2 cellular contexts compared by ENCODE assay signal in genomic region chr2:226411206-226411605, GRCh38.
TF ChIP-seq lines count a peak whose summit lies in the region.

No MANE protein-coding gene starts in this region.

TF ChIP-seq in HepG2, 621 proteins besides CTCF, POLR2A, EP300 and RAD21 (continues in another document):
- TF ChIP-seq ZNF362 (CRISPR knock-in tag; IDR thresholded peaks at IDR 0.05; ENCODE audit: borderline replicate concordance) (0 out of 2 replicates have a peak, but pooled peaks have one; percentile 25), NR3C1 (CRISPR knock-in tag; IDR thresholded peaks at IDR 0.05) (no peak), ZNF761 (CRISPR knock-in tag; conservative IDR thresholded peaks at IDR 0.05) (0 out of 2 replicates have a peak, but pooled peaks have one; percentile 29), ARNTL (CRISPR knock-in tag; IDR thresholded peaks at IDR 0.05) (0 out of 2 replicates have a peak, but pooled peaks have one; percentile 41), ZNF292 (CRISPR knock-in tag; IDR thresholded peaks at IDR 0.05; ENCODE audit: borderline replicate concordance, low read depth) (no peak), AKAP8 (CRISPR knock-in tag; IDR thresholded peaks at IDR 0.05) (no peak), SAP130 (CRISPR knock-in tag; IDR thresholded peaks at IDR 0.05; ENCODE audit: low read depth) (no peak), ZSCAN29 (CRISPR knock-in tag; conservative IDR thresholded peaks at IDR 0.05) (0 out of 2 replicates have a peak, but pooled peaks have one; percentile 66), ATF7-NPFF (CRISPR knock-in tag; IDR thresholded peaks at IDR 0.05; ENCODE audit: low read depth) (no peak), ZBTB46 (CRISPR knock-in tag; IDR thresholded peaks at IDR 0.05; ENCODE audit: borderline replicate concordance) (peak; percentile 50; the same call in 1 of the 2 replicates), MEIS1 (CRISPR knock-in tag; IDR thresholded peaks at IDR 0.05; ENCODE audit: borderline replicate concordance) (0 out of 2 replicates have a peak, but pooled peaks have one; percentile 28), ZNF570 (CRISPR knock-in tag; IDR thresholded peaks at IDR 0.05; ENCODE audit: borderline replicate concordance) (no peak), MXD4 (CRISPR knock-in tag; IDR thresholded peaks at IDR 0.05) (no peak), ZNF609 (CRISPR knock-in tag; IDR thresholded peaks at IDR 0.05; ENCODE audit: borderline replicate concordance) (0 out of 2 replicates have a peak, but pooled peaks have one; percentile 11), STAG1 (CRISPR knock-in tag; IDR thresholded peaks at IDR 0.05) (no peak), ZNF746 (CRISPR knock-in tag; IDR thresholded peaks at IDR 0.05) (no peak)

TF ChIP-seq in SK-N-SH treated with all-trans-retinoic acid at 6 μM for 48 hours, 23 proteins besides CTCF, POLR2A, EP300 and RAD21 (continued from another document):
- TF ChIP-seq ZNF565 (CRISPR knock-in tag; conservative IDR thresholded peaks at IDR 0.05; ENCODE audit: low read depth) (no peak), PATZ1 (CRISPR knock-in tag; IDR thresholded peaks at IDR 0.05; ENCODE audit: borderline replicate concordance) (no peak), GLIS3 (CRISPR knock-in tag; IDR thresholded peaks at IDR 0.05) (no peak), BACH2 (CRISPR knock-in tag; IDR thresholded peaks at IDR 0.05; ENCODE audit: borderline replicate concordance) (no peak), CREB5 (CRISPR knock-in tag; IDR thresholded peaks at IDR 0.05; ENCODE audit: low read depth) (no peak), TOX (CRISPR knock-in tag; IDR thresholded peaks at IDR 0.05; ENCODE audit: borderline replicate concordance) (no peak), ZFP3 (CRISPR knock-in tag; IDR thresholded peaks at IDR 0.05) (no peak), CSRNP3 (CRISPR knock-in tag; IDR thresholded peaks at IDR 0.05) (no peak), ISL1 (CRISPR knock-in tag; IDR thresholded peaks at IDR 0.05) (no peak), ARNTL (CRISPR knock-in tag; IDR thresholded peaks at IDR 0.05; ENCODE audit: borderline replicate concordance, low read depth) (no peak), ZNF70 (CRISPR knock-in tag; IDR thresholded peaks at IDR 0.05) (no peak), CSDC2 (CRISPR knock-in tag; IDR thresholded peaks at IDR 0.05) (no peak), TCF4 (CRISPR knock-in tag; IDR thresholded peaks at IDR 0.05; ENCODE audit: borderline replicate concordance) (no peak), ZC3H10 (CRISPR knock-in tag; IDR thresholded peaks at IDR 0.05) (no peak), ZNF8 (CRISPR knock-in tag; IDR thresholded peaks at IDR 0.05) (no peak)
